ENCODE assay signal across 23 cellular contexts in genomic region chr20:62308102-62308822, GRCh38. TPM values are rescaled to one million over a fixed set of nuclear protein-coding genes. Genes with fewer than 3 reads are reported as not detected.
DNase-seq lines count a peak whose midpoint lies in the region; ATAC-seq and TF ChIP-seq lines count a peak whose summit lies in the region.
"Had no signal": no experiment of that assay in that cellular context is flagged by ENCODE, and none has a peak within 500 bp of the region (broad histone marks: within the 10 kb centered on the region; RNA-seq: fewer than 3 reads in every experiment).

No MANE protein-coding gene starts in this region.

- H3K4me1 Mint-ChIP-seq in mesothelial cell of epicardium, result peaks cover 15% of the 10 kb centered on the region

- no peak for TF ChIP-seq CTCF in mesothelial cell of epicardium (IDR thresholded peaks at IDR 0.05; ENCODE audit: unreplicated experiment)

- no peak overlapping the region for H3K4me3 Mint-ChIP-seq in mesothelial cell of epicardium
- H3K4me3 Mint-ChIP-seq: activated naive CD8-positive, alpha-beta T cell; dendritic cell treated with granulocyte-macrophage colony-stimulating factor and Interleukin-4, amounts not matched to agents 40 ng/mL and 50 ng/mL, for 4 days; T-helper 2 cell treated with Interferon-gamma antibody and Interleukin-4, amounts not matched to agents 5 μg/mL and 100 μg/mL, for 36 hours; type B pancreatic cell had no signal

- H3K27me3 ChIP-seq in HUES64 (ENCODE audit: insufficient read depth, low read length) (no peaks in the 10 kb centered on the region), aorta (ENCODE audit: control insufficient read depth in 1 of 2, insufficient read depth in 2 of 2, low read length in 1 of 2) (no peaks in the 10 kb centered on the region)
- H3K27me3 ChIP-seq: left lung, pancreas had no signal

- H3K9me3 Mint-ChIP-seq in mesothelial cell of epicardium, result no peaks in the 10 kb centered on the region
- H3K9me3 Mint-ChIP-seq: dendritic cell treated with granulocyte-macrophage colony-stimulating factor and Interleukin-4, amounts not matched to agents 40 ng/mL and 50 ng/mL, for 4 days; T-helper 2 cell treated with Interferon-gamma antibody and Interleukin-4, amounts not matched to agents 5 μg/mL and 100 μg/mL, for 36 hours; type B pancreatic cell had no signal

- peak overlapping the region; percentile 21; the same call in 1 of the 2 replicates for H3K27ac ChIP-seq in HUES64 (ENCODE audit: low read depth, low read length)
- H3K27ac ChIP-seq in aorta (ENCODE audit: low read depth in 1 of 2, low read length in 2 of 2), result no peak overlapping the region
- H3K27ac ChIP-seq: left lung, pancreas, SK-N-MC had no signal

- H3K4me3 ChIP-seq in HUES64 (ENCODE audit: low read length) (no peak overlapping the region), aorta (ENCODE audit: low read length in 2 of 2) (no peak overlapping the region)
- H3K4me3 ChIP-seq: left lung, pancreas, SK-N-MC, skin epidermis had no signal

- DNase-seq in C1 segment of cervical spinal cord (lab: John Stamatoyannopoulos, UW), result peak in 9 of 14 donors; percentile 3 to 92 (median 43)
- peak; percentile 77 for DNase-seq in cerebellum (ENCODE audit: low spot score)
- DNase-seq in mesothelial cell of epicardium (ENCODE audit: low spot score in 2 of 2, unreplicated experiment in 2 of 2), result no peak
- no peak for DNase-seq in NCI-H345 treated with DMSO at 0.1 percent for 48 hours (lab: John Stamatoyannopoulos, UW; ENCODE audit: unreplicated experiment)
- DNase-seq in ureter (ENCODE audit: low spot score), result no peak
- no peak for DNase-seq in aorta
- DNase-seq: activated CD8-positive, alpha-beta memory T cell treated with anti-CD3 and anti-CD28 coated beads for 24 hours; GOT3; left lung; NCI-H1417 treated with DMSO at 0.1 percent for 48 hours; NCI-H2171 treated with DMSO at 0.1 percent for 48 hours; NCI-H748 treated with DMSO at 0.1 percent for 48 hours; stimulated activated naive CD8-positive, alpha-beta T cell treated with anti-CD3 and anti-CD28 coated beads, Interleukin-15, Interleukin-2, amounts not matched to agents 100 U/mL and 50 U/mL, for 24 hours had no signal

- H3K4me1 ChIP-seq in HUES64 (ENCODE audit: insufficient read depth, low read length) (peaks cover 9% of the 10 kb centered on the region; the same call in 1 of the 2 replicates), aorta (ENCODE audit: control insufficient read depth in 1 of 2, insufficient read depth in 2 of 2, low read length in 2 of 2) (no peaks in the 10 kb centered on the region)

- peak overlapping the region; percentile 30 for H3K27ac Mint-ChIP-seq in mesothelial cell of epicardium
- H3K27ac Mint-ChIP-seq: activated naive CD8-positive, alpha-beta T cell; dendritic cell treated with granulocyte-macrophage colony-stimulating factor and Interleukin-4, amounts not matched to agents 40 ng/mL and 50 ng/mL, for 4 days; T-helper 2 cell treated with Interferon-gamma antibody and Interleukin-4, amounts not matched to agents 5 μg/mL and 100 μg/mL, for 36 hours had no signal

- ATAC-seq in aorta (ENCODE audit: low FRiP score) (no peak), GM18511 (IDR thresholded peaks at IDR 0.05; ENCODE audit: unreplicated experiment) (no peak)
- ATAC-seq: activated CD4-positive, CD25-positive, alpha-beta regulatory T cell treated with anti-CD3 and anti-CD28 coated beads, Interleukin-2, amount 50 U/mL, for 24 hours; left lung; pancreas; stimulated activated naive CD8-positive, alpha-beta T cell treated with anti-CD3 and anti-CD28 coated beads, Interleukin-15, Interleukin-2, amounts not matched to agents 100 U/mL and 50 U/mL, for 24 hours had no signal

- intact Hi-C loops in aorta (cut with DNase I), result loop anchor here in 1 of 2 donors (10.0 kb wide), 1 partner anchor 487 kb away; the partner anchor contains the start of gene MRGBP

- no peaks in the 10 kb centered on the region for H3K27me3 Mint-ChIP-seq in mesothelial cell of epicardium (ENCODE audit: low read depth)
- H3K27me3 Mint-ChIP-seq: activated naive CD8-positive, alpha-beta T cell; dendritic cell treated with granulocyte-macrophage colony-stimulating factor and Interleukin-4, amounts not matched to agents 40 ng/mL and 50 ng/mL, for 4 days; type B pancreatic cell had no signal

- H3K9me3 ChIP-seq in HUES64 (ENCODE audit: insufficient read depth, low read depth, low read length), result no peaks in the 10 kb centered on the region
- H3K9me3 ChIP-seq in aorta (ENCODE audit: control insufficient read depth, low read length), result no peaks in the 10 kb centered on the region
- H3K9me3 ChIP-seq: left lung, pancreas had no signal

- H3K9ac ChIP-seq in HUES64 (ENCODE audit: low read depth, low read length), result no peak overlapping the region

- WGBS in HUES64, result 96% methylated on average over 29 of the region's 29 CpGs
- 59% methylated on average over 29 of the region's 29 CpGs for WGBS in aorta, 2 donors

- H3K36me3 ChIP-seq in HUES64 (ENCODE audit: insufficient read depth, low read length), result peaks cover 95% of the 10 kb centered on the region
- peaks cover 0 to 14% of the 10 kb centered on the region in 2 donors for H3K36me3 ChIP-seq in aorta (ENCODE audit: control insufficient read depth in 1 of 2, insufficient read depth in 2 of 2, low read length in 1 of 2)

- H3K36me3 Mint-ChIP-seq in mesothelial cell of epicardium, result peaks cover 3% of the 10 kb centered on the region
- H3K36me3 Mint-ChIP-seq: activated naive CD8-positive, alpha-beta T cell had no signal

RNA-seq across cellular contexts. Expression of gene ADRM1, which starts 5.5 kb away (rescaled TPM):
- polyA plus RNA-seq in HUES64 (2013, experiment 1 of 2), result 130 TPM
- polyA plus RNA-seq in HUES64 (2013, experiment 2 of 2), result 111 TPM
- total RNA-seq in cerebellum, result 21.6 TPM
- total RNA-seq in mesothelial cell of epicardium, result 58.8 to 60.8 TPM (median 59.0 TPM) in 3 replicates
- total RNA-seq in ureter, result 72.6 TPM
- 10 to 100 TPM; 56.1 to 61.8 TPM for total RNA-seq in aorta
- 10 to 100 TPM; 41.4 to 80.9 TPM for polyA plus RNA-seq in aorta

RNA-seq across cellular contexts. Expression of gene LAMA5, which starts 58.9 kb away (rescaled TPM):
- polyA plus RNA-seq in HUES64 (2013, experiment 1 of 2), result 53.2 TPM
- 64.5 TPM for polyA plus RNA-seq in HUES64 (2013, experiment 2 of 2)
- 24.6 TPM for total RNA-seq in cerebellum
- total RNA-seq in mesothelial cell of epicardium, result 571 to 618 TPM (median 601 TPM) in 3 replicates
- total RNA-seq in ureter, result 433 TPM
- 100 to 1,000 TPM; 361 to 395 TPM for total RNA-seq in aorta
- 100 to 1,000 TPM in 1 of 2 donors, 10 to 100 TPM in 1; 52.2 to 345 TPM for polyA plus RNA-seq in aorta

Comparison
In these comparisons a context has a peak if more than half of its experiments do, and no peak if none do; other contexts are left out.
1. DNase-seq: peak in C1 segment of cervical spinal cord (9 of 14) and cerebellum (single experiment); none in mesothelial cell of epicardium (0 of 2), NCI-H345 treated with DMSO at 0.1 percent for 48 hours (single experiment), ureter (single experiment) and aorta (0 of 2).
2. RNA of gene LAMA5, which starts 58.9 kb away (total RNA-seq): 571 to 618 TPM in mesothelial cell of epicardium, 433 TPM in ureter (single experiment) and 361 to 395 TPM in aorta; 24.6 TPM in cerebellum (single experiment); every median in the first group is over 10 times any median in the second.